In the genomic region with DNA sequence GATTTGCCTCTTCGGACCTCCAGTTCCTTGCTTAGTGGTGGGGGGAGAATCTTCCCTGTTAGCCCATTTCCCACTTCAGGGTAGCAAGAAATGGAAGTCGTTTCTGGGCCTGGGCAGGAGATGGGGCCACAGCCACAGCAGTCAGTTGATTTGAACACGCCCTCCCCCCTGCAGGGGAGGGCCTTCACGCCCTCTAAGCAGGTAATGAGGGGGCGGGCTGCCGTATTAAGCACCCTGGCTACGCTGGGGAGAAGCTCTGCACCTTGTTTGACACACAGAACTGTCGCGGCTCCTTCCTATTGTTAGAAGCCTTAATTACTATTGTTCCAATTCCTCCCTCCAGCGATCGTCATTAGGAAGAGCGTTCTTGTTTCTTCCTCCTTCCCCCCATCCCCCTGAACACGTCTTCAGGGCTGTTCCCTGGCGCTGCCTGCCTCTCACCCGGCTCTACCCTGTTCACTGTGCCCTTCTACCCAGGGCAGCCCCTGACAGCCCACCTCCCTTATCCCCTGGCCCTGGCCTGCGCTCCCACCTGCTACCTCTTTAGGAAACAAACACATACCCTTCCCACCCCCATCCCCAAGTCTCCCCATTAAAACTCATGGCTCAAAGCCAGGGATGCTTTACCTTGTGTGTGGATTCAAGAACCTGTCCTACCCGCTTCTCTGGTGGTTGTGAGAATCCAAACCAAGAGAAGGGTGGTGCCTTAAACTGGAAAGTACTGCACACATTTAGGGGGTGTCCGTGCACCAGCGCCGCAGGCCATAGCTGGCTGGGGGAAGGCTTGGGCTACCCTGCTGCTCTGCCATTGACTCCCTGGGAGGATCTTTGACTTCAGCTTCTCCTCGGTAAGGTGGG, we compare ENCODE assay signal across 14 cellular contexts.
DNase-seq lines count a peak whose midpoint lies in the region; ATAC-seq and TF ChIP-seq lines count a peak whose summit lies in the region.
"Had no signal": no experiment of that assay in that cellular context is flagged by ENCODE, and none has a peak within 500 bp of the region (broad histone marks: within the 10 kb centered on the region; RNA-seq: fewer than 3 reads in every experiment).

No MANE protein-coding gene starts in this region.

- no peaks in the 10 kb centered on the region for H3K9me3 ChIP-seq in right cardiac atrium (ENCODE audit: control insufficient read depth, low read length)
- no peaks in the 10 kb centered on the region for H3K9me3 ChIP-seq in esophagus muscularis mucosa
- no peaks in the 10 kb centered on the region for H3K9me3 ChIP-seq in body of pancreas
- H3K9me3 ChIP-seq: esophagus squamous epithelium had no signal

- TF ChIP-seq POLR2A in esophagus muscularis mucosa (IDR thresholded peaks at IDR 0.05; ENCODE audit: low read depth) (no peak), body of pancreas (IDR thresholded peaks at IDR 0.05) (no peak)

- no peaks in the 10 kb centered on the region for H3K27me3 ChIP-seq in right cardiac atrium (ENCODE audit: control insufficient read depth, insufficient read depth)
- H3K27me3 ChIP-seq in foreskin keratinocyte = no peaks in the 10 kb centered on the region
- no peaks in the 10 kb centered on the region for H3K27me3 ChIP-seq in esophagus muscularis mucosa
- H3K27me3 ChIP-seq in body of pancreas = no peaks in the 10 kb centered on the region
- H3K27me3 ChIP-seq: esophagus squamous epithelium had no signal

- H3K27ac ChIP-seq in C4-2B (peak overlapping the region; percentile 52), right cardiac atrium (ENCODE audit: low read length) (peak overlapping the region; percentile 6), foreskin keratinocyte (no peak overlapping the region), esophagus muscularis mucosa (replicated peaks in 1 of 4) (no peak overlapping the region), body of pancreas (no peak overlapping the region)
- H3K27ac ChIP-seq: esophagus squamous epithelium had no signal

- 74% methylated on average over 21 of the region's 21 CpGs for WGBS in right cardiac atrium
- 91% methylated on average over 21 of the region's 21 CpGs for WGBS in esophagus muscularis mucosa
- WGBS in body of pancreas, 2 donors = 81 to 89% methylated on average over 19 to 21 of the region's 21 CpGs

- TF ChIP-seq EP300 in Ishikawa (IDR thresholded peaks at IDR 0.05; ENCODE audit: borderline replicate concordance) = no peak
- TF ChIP-seq EP300 in esophagus muscularis mucosa (IDR thresholded peaks at IDR 0.05) = no peak

- ATAC-seq in right cardiac atrium = no peak
- no peak for ATAC-seq in foreskin keratinocyte
- ATAC-seq in body of pancreas = no peak

- no peak overlapping the region for H3K4me3 ChIP-seq in right cardiac atrium (ENCODE audit: low read length)
- no peak overlapping the region for H3K4me3 ChIP-seq in esophagus muscularis mucosa
- H3K4me3 ChIP-seq in body of pancreas = no peak overlapping the region
- H3K4me3 ChIP-seq: esophagus squamous epithelium had no signal

- DNase-seq in NCI-H510A (lab: John Stamatoyannopoulos, UW) (peak; percentile 74), right cardiac atrium (peak in 1 of 3 donors; percentile 25), foreskin keratinocyte (no peak), esophagus muscularis mucosa (ENCODE audit: extremely low spot score) (no peak), body of pancreas (no peak), HuH-7 (ENCODE audit: low spot score) (no peak)
- DNase-seq: activated CD4-positive, alpha-beta T cell treated with anti-CD3 and anti-CD28 coated beads for 4 hours; activated effector memory CD4-positive, alpha-beta T cell treated with Interleukin-2 at 50 U/mL for 16 hours; esophagus squamous epithelium; kidney glomerular epithelial cell; NCI-H226; occipital lobe had no signal

- H3K4me1 ChIP-seq in right cardiac atrium (ENCODE audit: control insufficient read depth, insufficient read depth, low read length) (peaks cover 22% of the 10 kb centered on the region), foreskin keratinocyte (peaks cover 23% of the 10 kb centered on the region), esophagus muscularis mucosa (peaks cover 27 to 51% (median 30%) of the 10 kb centered on the region in 4 donors), body of pancreas (peaks cover 12% of the 10 kb centered on the region)

- intact Hi-C loops in right cardiac atrium (cut with DNase I) = loop anchor here in 1 of 4 donors (5.0 kb wide), 1 partner anchor 48 kb away; no protein-coding TSS in a partner anchor
- intact Hi-C loops in esophagus muscularis mucosa (cut with DNase I) = no loop called here
- intact Hi-C loops in body of pancreas (cut with DNase I) = no loop called here

- peak; percentile 68 for TF ChIP-seq RAD21 in Ishikawa (IDR thresholded peaks at IDR 0.05; ENCODE audit: low read depth)

- TF ChIP-seq CTCF in C4-2B (conservative IDR thresholded peaks at IDR 0.05) (no peak), foreskin keratinocyte (conservative IDR thresholded peaks at IDR 0.05) (no peak), esophagus muscularis mucosa (IDR thresholded peaks at IDR 0.05) (no peak), body of pancreas (IDR thresholded peaks at IDR 0.05) (no peak)

- H3K36me3 ChIP-seq in esophagus muscularis mucosa (peaks cover 0 to 13% (median 5%) of the 10 kb centered on the region in 4 donors), body of pancreas (replicated peaks in 1 of 2; ENCODE audit: insufficient read depth in 1 of 2, low read depth in 2 of 2) (no peaks in the 10 kb centered on the region)

TF ChIP-seq in Ishikawa, 13 proteins besides CTCF, POLR2A, EP300 and RAD21:
- TF ChIP-seq, protein P1, sequence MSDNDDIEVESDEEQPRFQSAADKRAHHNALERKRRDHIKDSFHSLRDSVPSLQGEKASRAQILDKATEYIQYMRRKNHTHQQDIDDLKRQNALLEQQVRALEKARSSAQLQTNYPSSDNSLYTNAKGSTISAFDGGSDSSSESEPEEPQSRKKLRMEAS (IDR thresholded peaks at IDR 0.05) = peak; percentile 27; the same call in 1 of the 2 replicates
- no peak; the same call in 1 of the 2 replicates for TF ChIP-seq YY1 (IDR thresholded peaks at IDR 0.05; ENCODE audit: low read depth)
- TF ChIP-seq EGR1 (IDR thresholded peaks at IDR 0.05) = peak; percentile 65
- TF ChIP-seq, protein P2, sequence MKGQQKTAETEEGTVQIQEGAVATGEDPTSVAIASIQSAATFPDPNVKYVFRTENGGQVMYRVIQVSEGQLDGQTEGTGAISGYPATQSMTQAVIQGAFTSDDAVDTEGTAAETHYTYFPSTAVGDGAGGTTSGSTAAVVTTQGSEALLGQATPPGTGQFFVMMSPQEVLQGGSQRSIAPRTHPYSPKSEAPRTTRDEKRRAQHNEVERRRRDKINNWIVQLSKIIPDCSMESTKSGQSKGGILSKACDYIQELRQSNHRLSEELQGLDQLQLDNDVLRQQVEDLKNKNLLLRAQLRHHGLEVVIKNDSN (IDR thresholded peaks at IDR 0.05) = no peak
- TF ChIP-seq CREB1 (IDR thresholded peaks at IDR 0.05; ENCODE audit: low read depth) = no peak
- peak; percentile 30; the same call in 1 of the 2 replicates for TF ChIP-seq NFIC (IDR thresholded peaks at IDR 0.05)
- peak; percentile 37; the same call in 1 of the 2 replicates for TF ChIP-seq TCF12 (IDR thresholded peaks at IDR 0.05; ENCODE audit: low read depth)
TF ChIP-seq in Ishikawa: peak in this region for 4.

Comparison
In these comparisons a context has a peak if more than half of its experiments do, and no peak if none do; other contexts are left out.
1. H3K27ac ChIP-seq: peak in C4-2B (single experiment) and right cardiac atrium (single experiment); none in foreskin keratinocyte (single experiment), esophagus muscularis mucosa (0 of 4) and body of pancreas (0 of 4).